ENCODE assay signal across 14 cellular contexts in genomic region chr2:217420868-217421267, GRCh38.
"Had no signal": no experiment of that assay in that cellular context is flagged by ENCODE, and none has a peak within 500 bp of the region (broad histone marks: within the 10 kb centered on the region; RNA-seq: fewer than 3 reads in every experiment).

No MANE protein-coding gene starts in this region.

- ATAC-seq: activated CD4-positive, CD25-positive, alpha-beta regulatory T cell treated with anti-CD3 and anti-CD28 coated beads, Interleukin-2, amount 50 U/mL, for 24 hours; activated T-helper 17 cell treated with anti-CD3 and anti-CD28 coated beads, Interleukin-2, amount 50 U/mL, for 72 hours; pancreas; stimulated activated memory B cell treated with anti-CD40 and anti-IgM and Interleukin-4, amounts not matched to agents 10 μg/mL and 1 μg/mL and 100 μg/mL, for 72 hours; upper lobe of right lung had no signal

- H3K9me3 Mint-ChIP-seq: neural progenitor cell; stimulated activated memory B cell treated with anti-CD40 and anti-IgM and Interleukin-4, amounts not matched to agents 10 μg/mL and 1 μg/mL and 100 μg/mL, for 72 hours had no signal

- H3K4me1 Mint-ChIP-seq: activated T-helper 17 cell treated with anti-CD3 and anti-CD28 coated beads, Interleukin-2, amount 50 U/mL, for 72 hours; stimulated activated memory B cell treated with anti-CD40 and anti-IgM and Interleukin-4, amounts not matched to agents 10 μg/mL and 1 μg/mL and 100 μg/mL, for 72 hours had no signal

- H3K27me3 Mint-ChIP-seq: activated T-helper 17 cell treated with anti-CD3 and anti-CD28 coated beads, Interleukin-2, amount 50 U/mL, for 72 hours; stimulated activated memory B cell treated with anti-CD40 and anti-IgM and Interleukin-4, amounts not matched to agents 10 μg/mL and 1 μg/mL and 100 μg/mL, for 72 hours had no signal

- H3K27ac ChIP-seq: neural progenitor cell, pancreas, suprapubic skin, upper lobe of right lung had no signal

- DNase-seq: activated naive CD4-positive, alpha-beta T cell treated with Interleukin-2 at 50 U/mL for 16 hours; activated T-cell treated with anti-CD3 and anti-CD28 coated beads for 4 hours; erythroblast; foreskin fibroblast; glutamatergic neuron; kidney glomerular epithelial cell; mesenchymal stem cell; pancreas; upper lobe of right lung had no signal

- H3K36me3 ChIP-seq: neural progenitor cell, pancreas, suprapubic skin, upper lobe of right lung had no signal

- H3K4me3 ChIP-seq: neural progenitor cell, pancreas, suprapubic skin, upper lobe of right lung had no signal

- H3K4me3 Mint-ChIP-seq: activated T-helper 17 cell treated with anti-CD3 and anti-CD28 coated beads, Interleukin-2, amount 50 U/mL, for 72 hours; neural progenitor cell; stimulated activated memory B cell treated with anti-CD40 and anti-IgM and Interleukin-4, amounts not matched to agents 10 μg/mL and 1 μg/mL and 100 μg/mL, for 72 hours had no signal

- H3K27ac Mint-ChIP-seq: activated T-helper 17 cell treated with anti-CD3 and anti-CD28 coated beads, Interleukin-2, amount 50 U/mL, for 72 hours; neural progenitor cell; stimulated activated memory B cell treated with anti-CD40 and anti-IgM and Interleukin-4, amounts not matched to agents 10 μg/mL and 1 μg/mL and 100 μg/mL, for 72 hours had no signal

- H3K4me1 ChIP-seq: neural progenitor cell, pancreas, upper lobe of right lung had no signal

- H3K36me3 Mint-ChIP-seq: neural progenitor cell; stimulated activated memory B cell treated with anti-CD40 and anti-IgM and Interleukin-4, amounts not matched to agents 10 μg/mL and 1 μg/mL and 100 μg/mL, for 72 hours had no signal
